15 cellular contexts compared by ENCODE assay signal in genomic region chr3:101962055-101962454, GRCh38.
A peak's percentile ranks its signal among the peaks of the same experiment; 100 is the strongest.
DNase-seq lines count a peak whose midpoint lies in the region; ATAC-seq and TF ChIP-seq lines count a peak whose summit lies in the region.
"Had no signal": no experiment of that assay in that cellular context is flagged by ENCODE, and none has a peak within 500 bp of the region (broad histone marks: within the 10 kb centered on the region; RNA-seq: fewer than 3 reads in every experiment).

No MANE protein-coding gene starts in this region.

- intact Hi-C loops in uterus (cut with DNase I; ENCODE audit: low total_unique reads), result no loop called here

- TF ChIP-seq CTCF in omental fat pad (IDR thresholded peaks at IDR 0.05) (no peak), uterus (IDR thresholded peaks at IDR 0.05) (no peak)

- H3K36me3 ChIP-seq in uterus (no peaks in the 10 kb centered on the region), neuronal stem cell (replicated peaks in 1 of 2; ENCODE audit: control insufficient read depth in 2 of 2, insufficient read depth in 2 of 2, low read length in 2 of 2) (no peaks in the 10 kb centered on the region)

- H3K9ac ChIP-seq in neuronal stem cell (ENCODE audit: low read depth, low read length, poor library complexity), result no peak overlapping the region
- H3K9ac ChIP-seq: BLaER1 treated with 17β-estradiol and CSF1 and Interleukin-3, amounts not matched to agents 10 nM and 100 nM had no signal

- WGBS in neuronal stem cell (ENCODE audit: extremely low coverage in 2 of 2, insufficient read length in 2 of 2, insufficient replicate concordance in 1 of 2), 2 donors, result no CpG with 5 or more reads among the region's 1 CpG

- TF ChIP-seq POLR2A in uterus (IDR thresholded peaks at IDR 0.05), result no peak

- no peak overlapping the region for H2BK15ac ChIP-seq in neuronal stem cell (ENCODE audit: low read length)

- peak overlapping the region; percentile 63 for H3K27ac ChIP-seq in caudate nucleus (ENCODE audit: low read depth, low read length)
- peak overlapping the region; percentile 22 to 72 for H3K27ac ChIP-seq in uterus
- H3K27ac ChIP-seq in neuronal stem cell (replicated peaks; ENCODE audit: low read length), result no peak overlapping the region

- H4K91ac ChIP-seq in neuronal stem cell (ENCODE audit: low read depth, low read length, poor library complexity), result no peak overlapping the region

- H2AK5ac ChIP-seq in neuronal stem cell (ENCODE audit: low read depth, low read length), result no peak overlapping the region

- no peaks in the 10 kb centered on the region for H3K79me1 ChIP-seq in neuronal stem cell (ENCODE audit: low read depth, low read length)

- H2AFZ ChIP-seq in neuronal stem cell (ENCODE audit: low read length), result no peak overlapping the region

- DNase-seq in RPMI7951 (ENCODE audit: low read depth) (peak; percentile 17), caudate nucleus (lab: John Stamatoyannopoulos, UW) (peak in 2 of 61 donors; percentile 3 to 35), omental fat pad (ENCODE audit: low spot score) (no peak), uterus (no peak), left lobe of liver (ENCODE audit: low spot score) (no peak), neuronal stem cell (ENCODE audit: low spot score) (no peak)
- DNase-seq: DMS153, GOT3, KG1, NCI-H1092, NCI-H2227 treated with DMSO at 0.1 percent for 48 hours, NCI-H526, OCI-M1 had no signal

- no peak overlapping the region for H3K23ac ChIP-seq in neuronal stem cell (ENCODE audit: low read depth, low read length, poor library complexity)

- H3K4me1 ChIP-seq in uterus, result peaks cover 0 to 9% of the 10 kb centered on the region in 2 donors
- H3K4me1 ChIP-seq in neuronal stem cell (ENCODE audit: control insufficient read depth in 2 of 2, insufficient read depth in 1 of 2, low read depth in 1 of 2, low read length in 2 of 2), result peaks cover 0 to 7% of the 10 kb centered on the region in 2 donors

- H3K27me3 ChIP-seq in uterus (no peaks in the 10 kb centered on the region), neuronal stem cell (ENCODE audit: control insufficient read depth in 3 of 3, insufficient read depth in 3 of 3, low read depth in 1 of 3, low read length in 3 of 3) (no peaks in the 10 kb centered on the region)
- H3K27me3 ChIP-seq: BLaER1 treated with 17β-estradiol and CSF1 and Interleukin-3, amounts not matched to agents 10 nM and 100 nM had no signal

- no peak overlapping the region for H2BK120ac ChIP-seq in neuronal stem cell (ENCODE audit: low read depth, low read length)

- H3K9me3 ChIP-seq in uterus (no peaks in the 10 kb centered on the region), neuronal stem cell (replicated peaks in 1 of 2; ENCODE audit: control insufficient read depth in 2 of 2, insufficient read depth in 1 of 2, low read depth in 1 of 2, low read length in 2 of 2) (no peaks in the 10 kb centered on the region)

- H3K4ac ChIP-seq in neuronal stem cell (ENCODE audit: low read length), result no peak overlapping the region

- H2BK12ac ChIP-seq in neuronal stem cell (ENCODE audit: low read length), result no peak overlapping the region

- H4K8ac ChIP-seq in neuronal stem cell (ENCODE audit: low read depth, low read length), result no peak overlapping the region

- no peak overlapping the region for H3K18ac ChIP-seq in neuronal stem cell (ENCODE audit: low read length)

- H3K4me3 ChIP-seq in uterus, result no peak overlapping the region
- H3K4me3 ChIP-seq in neuronal stem cell (ENCODE audit: low read length in 2 of 2), result no peak overlapping the region
- H3K4me3 ChIP-seq: BLaER1 treated with 17β-estradiol and CSF1 and Interleukin-3, amounts not matched to agents 10 nM and 100 nM had no signal

- H3K14ac ChIP-seq in neuronal stem cell (ENCODE audit: low read length), result no peak overlapping the region

- H2BK5ac ChIP-seq in neuronal stem cell (ENCODE audit: low read length), result no peak overlapping the region

- ATAC-seq in omental fat pad (ENCODE audit: low FRiP score) (peak; percentile 64), HG02973 (IDR thresholded peaks at IDR 0.05; ENCODE audit: unreplicated experiment) (no peak), left lobe of liver (no peak)

- H3K4me2 ChIP-seq in neuronal stem cell (ENCODE audit: insufficient read depth, low read length, poor library complexity, severe bottlenecking), result no peak overlapping the region
